In genomic region chr17:70116919-70117318, GRCh38 we compare ENCODE assay signal across 38 cellular contexts. TPM values are rescaled to one million over a fixed set of nuclear protein-coding genes. Genes with fewer than 3 reads are reported as not detected.
"Had no signal": no experiment of that assay in that cellular context is flagged by ENCODE, and none has a peak within 500 bp of the region (broad histone marks: within the 10 kb centered on the region; RNA-seq: fewer than 3 reads in every experiment).

No MANE protein-coding gene starts in this region.

- H3K4me2 ChIP-seq: KMS-11 had no signal

- H3K36me3 ChIP-seq: MG63 had no signal

- H3K9ac ChIP-seq: KMS-11 had no signal

- H3K4me3 ChIP-seq: MG63 had no signal

- H3K27ac ChIP-seq: KMS-11 had no signal

- DNase-seq: Karpas-422, Kasumi-1, MG63, MM.1S, MV-4-11, NCI-H1048, NCI-H1092, NCI-H1092 treated with DMSO at 0.1 percent for 48 hours, NCI-H1105, NCI-H1105 treated with DMSO at 0.1 percent for 48 hours, NCI-H1417, NCI-H1417 treated with DMSO at 0.1 percent for 48 hours, NCI-H1436, NCI-H1436 treated with DMSO at 0.1 percent for 48 hours, NCI-H146, NCI-H1694, NCI-H1694 treated with DMSO at 0.1 percent for 48 hours, NCI-H187, NCI-H187 treated with DMSO at 0.1 percent for 48 hours, NCI-H1930, NCI-H2029, NCI-H2029 treated with DMSO at 0.1 percent for 48 hours, NCI-H2081, NCI-H2081 treated with DMSO at 0.1 percent for 48 hours, NCI-H2107, NCI-H2171, NCI-H2171 treated with DMSO at 0.1 percent for 48 hours, NCI-H2227 treated with DMSO at 0.1 percent for 48 hours, NCI-H226, NCI-H345, NCI-H446, NCI-H446 treated with DMSO at 0.1 percent for 48 hours, NCI-H510A, NCI-H510A treated with DMSO at 0.1 percent for 48 hours had no signal

- H3K27me3 ChIP-seq: MG63 had no signal

RNA-seq across cellular contexts. Expression of gene KCNJ16, which starts 41.9 kb away (rescaled TPM):
- total RNA-seq: LHCN-M2, M059J, NCI-H460 had no signal
